8 cellular contexts compared by ENCODE assay signal in genomic region chr9:68999393-69000105, GRCh38. TPM values are rescaled to one million over a fixed set of nuclear protein-coding genes. Genes with fewer than 3 reads are reported as not detected.
DNase-seq lines count a peak whose midpoint lies in the region; ATAC-seq, FAIRE-seq and TF ChIP-seq lines count a peak whose summit lies in the region.

No MANE protein-coding gene starts in this region.

- TF ChIP-seq CTCF in BE2C (IDR thresholded peaks at IDR 0.05; ENCODE audit: low read depth, low read length) (peak; percentile 92), coronary artery (IDR thresholded peaks at IDR 0.05) (peak; percentile 57), HepG2 (CRISPR knock-in tag; IDR thresholded peaks at IDR 0.05) (peak; percentile 92)

- H3K9me3 ChIP-seq in BE2C (no peaks in the 10 kb centered on the region), HepG2 (ENCODE audit: low read length) (no peaks in the 10 kb centered on the region)

- 51% methylated on average over 10 of the region's 10 CpGs for WGBS in HepG2 (ENCODE audit: low lambda C conversion rate)

- no peaks in the 10 kb centered on the region for H3K79me2 ChIP-seq in HepG2 (ENCODE audit: insufficient read depth, low read length)

- ATAC-seq in GM18909 (IDR thresholded peaks at IDR 0.05; ENCODE audit: poor library complexity, unreplicated experiment): peak; percentile 77
- ATAC-seq in HG03139 (IDR thresholded peaks at IDR 0.05; ENCODE audit: unreplicated experiment): peak; percentile 68
- ATAC-seq in HepG2: peak; percentile 98

- no peaks in the 10 kb centered on the region for H3K4me1 ChIP-seq in BE2C
- peaks cover 7% of the 10 kb centered on the region; the same call in 1 of the 2 replicates for H3K4me1 ChIP-seq in HepG2 (ENCODE audit: insufficient read depth, low read length)

- no peak overlapping the region for H3K4me2 ChIP-seq in HepG2 (ENCODE audit: low read depth, low read length)

- H3K4me3 ChIP-seq in BE2C (ENCODE audit: low read depth, low read length) (no peak overlapping the region), coronary artery (no peak overlapping the region), HepG2 (replicated peaks in 1 of 3; ENCODE audit: insufficient read depth in 1 of 3, low read depth in 2 of 3, low read length in 3 of 3) (no peak overlapping the region)

- POLR2A ChIA-PET in HepG2 (lab: Yijun Ruan, JAX): no interaction called here

- peaks cover 45% of the 10 kb centered on the region for H3K27me3 ChIP-seq in BE2C
- H3K27me3 ChIP-seq in HepG2 (ENCODE audit: control insufficient read depth in 1 of 2, insufficient read depth in 2 of 2, low read length in 2 of 2): no peaks in the 10 kb centered on the region

- no peaks in the 10 kb centered on the region for H3K36me3 ChIP-seq in BE2C
- H3K36me3 ChIP-seq in HepG2 (replicated peaks in 1 of 2; ENCODE audit: control insufficient read depth in 1 of 2, insufficient read depth in 2 of 2, low read length in 2 of 2): peaks cover 3 to 5% of the 10 kb centered on the region in 2 experiments; a peak in 2 of 5 replicates

- FAIRE-seq in HepG2 (lab: Jason Lieb, UNC): peak; percentile 98

- no peak overlapping the region for H3K9ac ChIP-seq in HepG2 (ENCODE audit: insufficient read depth, low read depth, low read length)

- DNase-seq in BE2C (peak; percentile 58), NCI-H345 treated with DMSO at 0.1 percent for 48 hours (lab: John Stamatoyannopoulos, UW; ENCODE audit: unreplicated experiment) (peak; percentile 16), coronary artery (ENCODE audit: low spot score) (no peak), HepG2 (ENCODE audit: low spot score) (peak; percentile 75)
- DNase-seq in activated CD4-positive, alpha-beta T cell treated with anti-CD3 and anti-CD28 coated beads for 48 hours: peak; percentile 73
- DNase-seq in stimulated activated CD4-positive, alpha-beta T cell treated with anti-CD3 and anti-CD28 coated beads, TNF-alpha, amount 100 ng/mL, for 4 hours (ENCODE audit: low read depth in 3 of 3): peak in 2 of 3 experiments; percentile 22 to 49

- CTCF ChIA-PET in HepG2 (lab: Yijun Ruan, JAX; ENCODE audit: low intra/inter-chr PET ratio, low total read pairs): interaction anchor here (1.1 to 3.9 kb wide), 2 partner anchors 29 to 416 kb away, joined by 3 to 45 read pairs; no protein-coding TSS in a partner anchor

- BruUV-seq in HepG2 (replicated peaks; lab: Mats Ljungman, UMichigan): no TSS peak

- no peaks in the 10 kb centered on the region for H4K20me1 ChIP-seq in HepG2 (ENCODE audit: insufficient read depth, low read length)

- no peak for TF ChIP-seq POLR2A in HepG2 (IDR thresholded peaks at IDR 0.05; ENCODE audit: insufficient read depth in 1 of 2, low read depth in 2 of 2, low read length in 2 of 2)

- H3K27ac ChIP-seq in coronary artery (no peak overlapping the region), HepG2 (ENCODE audit: extremely low read length, insufficient read depth, low read length) (no peak overlapping the region)

- intact Hi-C loops in HepG2 (cut with micrococcal nuclease; ENCODE audit: unreplicated experiment): loop anchor here (1.0 kb wide), 2 partner anchors 154 to 415 kb away; no protein-coding TSS in a partner anchor

- TF ChIP-seq RAD21 in HepG2 (CRISPR knock-in tag; IDR thresholded peaks at IDR 0.05): peak; percentile 83

- no peak overlapping the region for H2AFZ ChIP-seq in HepG2 (ENCODE audit: low read length)

- in situ Hi-C loops in HepG2 (cut with HindIII; ENCODE audit: extremely low pct_ligation_motif_present, low pct_unique_long_range_greater_than_20kb): loop anchor here (5.0 to 10.0 kb wide), 2 partner anchors 295 to 417 kb away; partner anchors contain the start of gene PIP5K1B

- TF ChIP-seq EP300 in HepG2 (IDR thresholded peaks at IDR 0.05; ENCODE audit: low read depth in 2 of 2, low read length in 2 of 2) (no peak), HepG2 (CRISPR knock-in tag; IDR thresholded peaks at IDR 0.05; ENCODE audit: borderline replicate concordance) (no peak)

TF ChIP-seq in HepG2, 621 proteins besides CTCF, POLR2A, EP300 and RAD21 (continues in another document):
- TF ChIP-seq YEATS2 (CRISPR knock-in tag; IDR thresholded peaks at IDR 0.05; ENCODE audit: borderline replicate concordance) (peak; percentile 37; the same call in 1 of the 2 replicates), TERF1 (CRISPR knock-in tag; IDR thresholded peaks at IDR 0.05) (no peak), ZBTB43 (CRISPR knock-in tag; conservative IDR thresholded peaks at IDR 0.05) (no peak), FOXK1 (CRISPR knock-in tag; IDR thresholded peaks at IDR 0.05; ENCODE audit: borderline replicate concordance, low read depth) (peak; percentile 23; the same call in 1 of the 2 replicates), ZNF747 (CRISPR knock-in tag; IDR thresholded peaks at IDR 0.05; ENCODE audit: borderline replicate concordance) (no peak), ZNF720 (CRISPR knock-in tag; IDR thresholded peaks at IDR 0.05) (no peak), KLF15 (CRISPR knock-in tag; IDR thresholded peaks at IDR 0.05; ENCODE audit: borderline replicate concordance) (no peak)

RNA-seq across cellular contexts. Expression of gene PRKACG, which starts 14.4 kb away (rescaled TPM):
- polyA plus RNA-seq in BE2C (2012; ENCODE audit: insufficient read depth, insufficient read length, low read depth): not detected
- not detected in 2 replicates for total RNA-seq in HepG2 (2016; rRNA removed; fragmentation: Illumina TruSeq; extraction: Trizol)
- total RNA-seq in HepG2 (2016; cell fraction: cytosol; rRNA removed; fragmentation: Illumina TruSeq; extraction: Trizol; ENCODE audit: low read depth): not detected in 2 replicates
- not detected in 2 replicates for total RNA-seq in HepG2 (2016; cell fraction: insoluble cytoplasmic fraction; rRNA removed; fragmentation: Illumina TruSeq; extraction: Trizol)
- total RNA-seq in HepG2 (2016; cell fraction: membrane; rRNA removed; fragmentation: Illumina TruSeq; extraction: Trizol): not detected in 2 replicates
- total RNA-seq in HepG2 (2016; cell fraction: nucleus; rRNA removed; fragmentation: Illumina TruSeq; extraction: Trizol): not detected in 2 replicates
- polyA plus RNA-seq in HepG2 (2011; rRNA removed): not detected in 2 replicates
- 0.03 TPM in 1 of 2 replicates, not detected in the other for polyA plus RNA-seq in HepG2 (2011; cell fraction: cytosol; rRNA removed)
- polyA plus RNA-seq in HepG2 (2011; cell fraction: nucleus; rRNA removed): not detected in 2 replicates
- polyA plus RNA-seq in HepG2 (2012): not detected in 2 replicates
- polyA plus RNA-seq in HepG2 (2016; cell fraction: cytosol; fragmentation: Illumina TruSeq; extraction: Trizol; ENCODE audit: low read depth): not detected in 2 replicates
- polyA plus RNA-seq in HepG2 (2016; cell fraction: insoluble cytoplasmic fraction; fragmentation: Illumina TruSeq; extraction: Trizol; ENCODE audit: low read depth): not detected in 2 replicates
- polyA plus RNA-seq in HepG2 (2016; cell fraction: membrane; fragmentation: Illumina TruSeq; extraction: Trizol; ENCODE audit: low read depth): not detected in 2 replicates
- polyA plus RNA-seq in HepG2 (2016; cell fraction: nucleus; fragmentation: Illumina TruSeq; extraction: Trizol; ENCODE audit: insufficient read depth, low read depth): not detected in 2 replicates
- not detected in 2 replicates for polyA minus RNA-seq in HepG2 (2011; rRNA and poly(A)+ RNA removed; ENCODE audit: low replicate concordance)
- not detected in 2 replicates for polyA minus RNA-seq in HepG2 (2011; cell fraction: cytosol; rRNA and poly(A)+ RNA removed)
- not detected in 2 replicates for polyA minus RNA-seq in HepG2 (2011; cell fraction: nucleus; rRNA and poly(A)+ RNA removed)

RNA-seq across cellular contexts. Expression of gene FXN, which starts 36.0 kb away (rescaled TPM):
- 11.0 TPM for polyA plus RNA-seq in BE2C (2012; ENCODE audit: insufficient read depth, insufficient read length, low read depth)
- 24.1 and 30.0 TPM in 2 replicates for total RNA-seq in HepG2 (2016; rRNA removed; fragmentation: Illumina TruSeq; extraction: Trizol)
- 25.5 and 29.4 TPM in 2 replicates for total RNA-seq in HepG2 (2016; cell fraction: cytosol; rRNA removed; fragmentation: Illumina TruSeq; extraction: Trizol; ENCODE audit: low read depth)
- 24.7 and 31.9 TPM in 2 replicates for total RNA-seq in HepG2 (2016; cell fraction: insoluble cytoplasmic fraction; rRNA removed; fragmentation: Illumina TruSeq; extraction: Trizol)
- 28.9 and 35.6 TPM in 2 replicates for total RNA-seq in HepG2 (2016; cell fraction: membrane; rRNA removed; fragmentation: Illumina TruSeq; extraction: Trizol)
- total RNA-seq in HepG2 (2016; cell fraction: nucleus; rRNA removed; fragmentation: Illumina TruSeq; extraction: Trizol): 15.6 and 16.2 TPM in 2 replicates
- 19.7 and 26.0 TPM in 2 replicates for polyA plus RNA-seq in HepG2 (2011; rRNA removed)
- 28.8 and 35.4 TPM in 2 replicates for polyA plus RNA-seq in HepG2 (2011; cell fraction: cytosol; rRNA removed)
- 8.9 and 9.0 TPM in 2 replicates for polyA plus RNA-seq in HepG2 (2011; cell fraction: nucleus; rRNA removed)
- polyA plus RNA-seq in HepG2 (2012): 30.1 and 34.1 TPM in 2 replicates
- 109 and 135 TPM in 2 replicates for polyA plus RNA-seq in HepG2 (2016; cell fraction: cytosol; fragmentation: Illumina TruSeq; extraction: Trizol; ENCODE audit: low read depth)
- polyA plus RNA-seq in HepG2 (2016; cell fraction: insoluble cytoplasmic fraction; fragmentation: Illumina TruSeq; extraction: Trizol; ENCODE audit: low read depth): 95.1 and 107 TPM in 2 replicates
- polyA plus RNA-seq in HepG2 (2016; cell fraction: membrane; fragmentation: Illumina TruSeq; extraction: Trizol; ENCODE audit: low read depth): 101 and 113 TPM in 2 replicates
- 51.3 and 52.8 TPM in 2 replicates for polyA plus RNA-seq in HepG2 (2016; cell fraction: nucleus; fragmentation: Illumina TruSeq; extraction: Trizol; ENCODE audit: insufficient read depth, low read depth)
- polyA minus RNA-seq in HepG2 (2011; rRNA and poly(A)+ RNA removed; ENCODE audit: low replicate concordance): 11.0 and 13.3 TPM in 2 replicates
- 8.1 and 11.8 TPM in 2 replicates for polyA minus RNA-seq in HepG2 (2011; cell fraction: cytosol; rRNA and poly(A)+ RNA removed)
- 12.6 and 14.2 TPM in 2 replicates for polyA minus RNA-seq in HepG2 (2011; cell fraction: nucleus; rRNA and poly(A)+ RNA removed)
